Comparison of ENCODE assay signal across 1 cellular context in genomic region chr20:49982346-49983122, GRCh38.
TF ChIP-seq lines count a peak whose summit lies in the region.

Gene SNAI1 (plus strand): TSS chr20:49982980. CDS start chr20:49983060, 80 bp downstream.

TF ChIP-seq in HepG2, 621 proteins besides CTCF, POLR2A, EP300 and RAD21 (continued from another document and continues in another):
- TF ChIP-seq, protein P1, sequence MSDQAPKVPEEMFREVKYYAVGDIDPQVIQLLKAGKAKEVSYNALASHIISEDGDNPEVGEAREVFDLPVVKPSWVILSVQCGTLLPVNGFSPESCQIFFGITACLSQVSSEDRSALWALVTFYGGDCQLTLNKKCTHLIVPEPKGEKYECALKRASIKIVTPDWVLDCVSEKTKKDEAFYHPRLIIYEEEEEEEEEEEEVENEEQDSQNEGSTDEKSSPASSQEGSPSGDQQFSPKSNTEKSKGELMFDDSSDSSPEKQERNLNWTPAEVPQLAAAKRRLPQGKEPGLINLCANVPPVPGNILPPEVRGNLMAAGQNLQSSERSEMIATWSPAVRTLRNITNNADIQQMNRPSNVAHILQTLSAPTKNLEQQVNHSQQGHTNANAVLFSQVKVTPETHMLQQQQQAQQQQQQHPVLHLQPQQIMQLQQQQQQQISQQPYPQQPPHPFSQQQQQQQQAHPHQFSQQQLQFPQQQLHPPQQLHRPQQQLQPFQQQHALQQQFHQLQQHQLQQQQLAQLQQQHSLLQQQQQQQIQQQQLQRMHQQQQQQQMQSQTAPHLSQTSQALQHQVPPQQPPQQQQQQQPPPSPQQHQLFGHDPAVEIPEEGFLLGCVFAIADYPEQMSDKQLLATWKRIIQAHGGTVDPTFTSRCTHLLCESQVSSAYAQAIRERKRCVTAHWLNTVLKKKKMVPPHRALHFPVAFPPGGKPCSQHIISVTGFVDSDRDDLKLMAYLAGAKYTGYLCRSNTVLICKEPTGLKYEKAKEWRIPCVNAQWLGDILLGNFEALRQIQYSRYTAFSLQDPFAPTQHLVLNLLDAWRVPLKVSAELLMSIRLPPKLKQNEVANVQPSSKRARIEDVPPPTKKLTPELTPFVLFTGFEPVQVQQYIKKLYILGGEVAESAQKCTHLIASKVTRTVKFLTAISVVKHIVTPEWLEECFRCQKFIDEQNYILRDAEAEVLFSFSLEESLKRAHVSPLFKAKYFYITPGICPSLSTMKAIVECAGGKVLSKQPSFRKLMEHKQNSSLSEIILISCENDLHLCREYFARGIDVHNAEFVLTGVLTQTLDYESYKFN (CRISPR knock-in tag; conservative IDR thresholded peaks at IDR 0.05) = no peak; the same call in none of the 2 replicates
- TF ChIP-seq ELF4 (CRISPR knock-in tag; IDR thresholded peaks at IDR 0.05; ENCODE audit: borderline replicate concordance) (no peak), ZNF20 (CRISPR knock-in tag; IDR thresholded peaks at IDR 0.05) (no peak; the same call in 1 of the 2 replicates), ZNF468 (CRISPR knock-in tag; IDR thresholded peaks at IDR 0.05) (peak; percentile 96), ZNF577 (CRISPR knock-in tag; IDR thresholded peaks at IDR 0.05; ENCODE audit: borderline replicate concordance, low read depth) (no peak), ZNF446 (CRISPR knock-in tag; IDR thresholded peaks at IDR 0.05) (peak; percentile 95), ZBTB42 (CRISPR knock-in tag; IDR thresholded peaks at IDR 0.05) (0 out of 2 replicates have a peak, but pooled peaks have one; percentile 76), KDM1A (CRISPR knock-in tag; IDR thresholded peaks at IDR 0.05) (no peak), ZNF292 (CRISPR knock-in tag; IDR thresholded peaks at IDR 0.05; ENCODE audit: borderline replicate concordance, low read depth) (no peak; the same call in 1 of the 2 replicates), MED1 (CRISPR knock-in tag; IDR thresholded peaks at IDR 0.05) (peak; percentile 83), BHLHE40 (IDR thresholded peaks at IDR 0.05; ENCODE audit: low read length) (peak; percentile 76), ZFP91 (CRISPR knock-in tag; IDR thresholded peaks at IDR 0.05; ENCODE audit: borderline replicate concordance) (peak; percentile 74), ZBTB1 (CRISPR knock-in tag; IDR thresholded peaks at IDR 0.05; ENCODE audit: borderline replicate concordance) (peak; percentile 84; the same call in 1 of the 2 replicates), ZFP41 (CRISPR knock-in tag; IDR thresholded peaks at IDR 0.05; ENCODE audit: borderline replicate concordance) (peak; percentile 99), NBN (conservative IDR thresholded peaks at IDR 0.05) (no peak), ZUFSP (CRISPR knock-in tag; IDR thresholded peaks at IDR 0.05; ENCODE audit: borderline replicate concordance) (no peak), ZNF576 (CRISPR knock-in tag; IDR thresholded peaks at IDR 0.05) (peak; percentile 96; the same call in 1 of the 2 replicates), ZNF235 (CRISPR knock-in tag; IDR thresholded peaks at IDR 0.05; ENCODE audit: borderline replicate concordance) (peak; percentile 51; the same call in 1 of the 2 replicates), ZNF232 (CRISPR knock-in tag; IDR thresholded peaks at IDR 0.05; ENCODE audit: borderline replicate concordance) (peak; percentile 99), ZNF556 (CRISPR knock-in tag; IDR thresholded peaks at IDR 0.05; ENCODE audit: borderline replicate concordance) (peak; percentile 73), CEBPB (IDR thresholded peaks at IDR 0.05; ENCODE audit: borderline replicate concordance, low read depth, low read length) (no peak), ZNF496 (CRISPR knock-in tag; IDR thresholded peaks at IDR 0.05; ENCODE audit: insufficient replicate concordance) (peak; percentile 55), CSRNP1 (CRISPR knock-in tag; IDR thresholded peaks at IDR 0.05) (peak; percentile 18; the same call in 1 of the 2 replicates), ETV5 (CRISPR knock-in tag; IDR thresholded peaks at IDR 0.05; ENCODE audit: borderline replicate concordance) (peak; percentile 80), NFKB2 (CRISPR knock-in tag; IDR thresholded peaks at IDR 0.05; ENCODE audit: borderline replicate concordance) (peak; percentile 95), ZNF891 (CRISPR knock-in tag; IDR thresholded peaks at IDR 0.05) (peak; percentile 93), SP5 (CRISPR knock-in tag; IDR thresholded peaks at IDR 0.05; ENCODE audit: borderline replicate concordance, low read depth) (peak; percentile 8; the same call in 1 of the 2 replicates), JUN (CRISPR knock-in tag; IDR thresholded peaks at IDR 0.05) (peak; percentile 24; the same call in 1 of the 2 replicates), THAP9 (CRISPR knock-in tag; IDR thresholded peaks at IDR 0.05; ENCODE audit: borderline replicate concordance) (peak; percentile 16; the same call in 1 of the 2 replicates), SATB2 (CRISPR knock-in tag; IDR thresholded peaks at IDR 0.05) (peak; percentile 90), ZNF136 (CRISPR knock-in tag; IDR thresholded peaks at IDR 0.05; ENCODE audit: low read depth) (no peak; the same call in 1 of the 2 replicates), JDP2 (CRISPR knock-in tag; IDR thresholded peaks at IDR 0.05; ENCODE audit: borderline replicate concordance) (no peak), JUND (CRISPR knock-in tag; IDR thresholded peaks at IDR 0.05) (peak; percentile 61; the same call in 1 of the 2 replicates), MYNN (CRISPR knock-in tag; IDR thresholded peaks at IDR 0.05; ENCODE audit: low read depth) (0 out of 2 replicates have a peak, but pooled peaks have one; percentile 88), ZNF30 (CRISPR knock-in tag; IDR thresholded peaks at IDR 0.05) (peak; percentile 57), ZNF883 (CRISPR knock-in tag; IDR thresholded peaks at IDR 0.05; ENCODE audit: not compliant biosample characterization) (peak; percentile 64), KLF16 (CRISPR knock-in tag; IDR thresholded peaks at IDR 0.05) (peak; percentile 39 to 85; a peak in 2 of 4 replicates)
- TF ChIP-seq, protein P2, sequence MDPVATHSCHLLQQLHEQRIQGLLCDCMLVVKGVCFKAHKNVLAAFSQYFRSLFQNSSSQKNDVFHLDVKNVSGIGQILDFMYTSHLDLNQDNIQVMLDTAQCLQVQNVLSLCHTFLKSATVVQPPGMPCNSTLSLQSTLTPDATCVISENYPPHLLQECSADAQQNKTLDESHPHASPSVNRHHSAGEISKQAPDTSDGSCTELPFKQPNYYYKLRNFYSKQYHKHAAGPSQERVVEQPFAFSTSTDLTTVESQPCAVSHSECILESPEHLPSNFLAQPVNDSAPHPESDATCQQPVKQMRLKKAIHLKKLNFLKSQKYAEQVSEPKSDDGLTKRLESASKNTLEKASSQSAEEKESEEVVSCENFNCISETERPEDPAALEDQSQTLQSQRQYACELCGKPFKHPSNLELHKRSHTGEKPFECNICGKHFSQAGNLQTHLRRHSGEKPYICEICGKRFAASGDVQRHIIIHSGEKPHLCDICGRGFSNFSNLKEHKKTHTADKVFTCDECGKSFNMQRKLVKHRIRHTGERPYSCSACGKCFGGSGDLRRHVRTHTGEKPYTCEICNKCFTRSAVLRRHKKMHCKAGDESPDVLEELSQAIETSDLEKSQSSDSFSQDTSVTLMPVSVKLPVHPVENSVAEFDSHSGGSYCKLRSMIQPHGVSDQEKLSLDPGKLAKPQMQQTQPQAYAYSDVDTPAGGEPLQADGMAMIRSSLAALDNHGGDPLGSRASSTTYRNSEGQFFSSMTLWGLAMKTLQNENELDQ (CRISPR knock-in tag; IDR thresholded peaks at IDR 0.05; ENCODE audit: borderline replicate concordance) = peak; percentile 66; the same call in 1 of the 2 replicates
- TF ChIP-seq, protein P3, sequence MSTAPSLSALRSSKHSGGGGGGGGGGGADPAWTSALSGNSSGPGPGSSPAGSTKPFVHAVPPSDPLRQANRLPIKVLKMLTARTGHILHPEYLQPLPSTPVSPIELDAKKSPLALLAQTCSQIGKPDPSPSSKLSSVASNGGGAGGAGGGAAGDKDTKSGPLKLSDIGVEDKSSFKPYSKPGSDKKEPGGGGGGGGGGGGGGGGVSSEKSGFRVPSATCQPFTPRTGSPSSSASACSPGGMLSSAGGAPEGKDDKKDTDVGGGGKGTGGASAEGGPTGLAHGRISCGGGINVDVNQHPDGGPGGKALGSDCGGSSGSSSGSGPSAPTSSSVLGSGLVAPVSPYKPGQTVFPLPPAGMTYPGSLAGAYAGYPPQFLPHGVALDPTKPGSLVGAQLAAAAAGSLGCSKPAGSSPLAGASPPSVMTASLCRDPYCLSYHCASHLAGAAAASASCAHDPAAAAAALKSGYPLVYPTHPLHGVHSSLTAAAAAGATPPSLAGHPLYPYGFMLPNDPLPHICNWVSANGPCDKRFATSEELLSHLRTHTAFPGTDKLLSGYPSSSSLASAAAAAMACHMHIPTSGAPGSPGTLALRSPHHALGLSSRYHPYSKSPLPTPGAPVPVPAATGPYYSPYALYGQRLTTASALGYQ (CRISPR knock-in tag; IDR thresholded peaks at IDR 0.05) = peak; percentile 90
- TF ChIP-seq, protein P4, sequence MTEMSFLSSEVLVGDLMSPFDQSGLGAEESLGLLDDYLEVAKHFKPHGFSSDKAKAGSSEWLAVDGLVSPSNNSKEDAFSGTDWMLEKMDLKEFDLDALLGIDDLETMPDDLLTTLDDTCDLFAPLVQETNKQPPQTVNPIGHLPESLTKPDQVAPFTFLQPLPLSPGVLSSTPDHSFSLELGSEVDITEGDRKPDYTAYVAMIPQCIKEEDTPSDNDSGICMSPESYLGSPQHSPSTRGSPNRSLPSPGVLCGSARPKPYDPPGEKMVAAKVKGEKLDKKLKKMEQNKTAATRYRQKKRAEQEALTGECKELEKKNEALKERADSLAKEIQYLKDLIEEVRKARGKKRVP (CRISPR knock-in tag; IDR thresholded peaks at IDR 0.05) = peak in 1 of 2 experiments; percentile 88; a peak in 2 of 4 replicates
- TF ChIP-seq, protein P5, sequence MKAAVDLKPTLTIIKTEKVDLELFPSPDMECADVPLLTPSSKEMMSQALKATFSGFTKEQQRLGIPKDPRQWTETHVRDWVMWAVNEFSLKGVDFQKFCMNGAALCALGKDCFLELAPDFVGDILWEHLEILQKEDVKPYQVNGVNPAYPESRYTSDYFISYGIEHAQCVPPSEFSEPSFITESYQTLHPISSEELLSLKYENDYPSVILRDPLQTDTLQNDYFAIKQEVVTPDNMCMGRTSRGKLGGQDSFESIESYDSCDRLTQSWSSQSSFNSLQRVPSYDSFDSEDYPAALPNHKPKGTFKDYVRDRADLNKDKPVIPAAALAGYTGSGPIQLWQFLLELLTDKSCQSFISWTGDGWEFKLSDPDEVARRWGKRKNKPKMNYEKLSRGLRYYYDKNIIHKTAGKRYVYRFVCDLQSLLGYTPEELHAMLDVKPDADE (CRISPR knock-in tag; IDR thresholded peaks at IDR 0.05) = peak; percentile 98
- TF ChIP-seq, protein P6, sequence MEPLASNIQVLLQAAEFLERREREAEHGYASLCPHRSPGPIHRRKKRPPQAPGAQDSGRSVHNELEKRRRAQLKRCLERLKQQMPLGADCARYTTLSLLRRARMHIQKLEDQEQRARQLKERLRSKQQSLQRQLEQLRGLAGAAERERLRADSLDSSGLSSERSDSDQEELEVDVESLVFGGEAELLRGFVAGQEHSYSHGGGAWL (CRISPR knock-in tag; IDR thresholded peaks at IDR 0.05) = peak; percentile 98
